8 cellular contexts compared by ENCODE assay signal in genomic region chr7:100159099-100159623, GRCh38. TPM values are rescaled to one million over a fixed set of nuclear protein-coding genes. Genes with fewer than 3 reads are reported as not detected.
DNase-seq lines count a peak whose midpoint lies in the region; ATAC-seq and TF ChIP-seq lines count a peak whose summit lies in the region.

No MANE protein-coding gene starts in this region.

- intact Hi-C loops in CD14-positive monocyte (cut with micrococcal nuclease): no loop called here

- no peaks in the 10 kb centered on the region for H4K20me1 ChIP-seq in MM.1S (ENCODE audit: insufficient read depth, low read length)

- H3K27ac Mint-ChIP-seq in CD14-positive monocyte (peak overlapping the region; percentile 41 to 84 (median 75)), nephron progenitor cell (no peak overlapping the region)

- DNase-seq in CD14-positive monocyte (ENCODE audit: low spot score) (no peak), MM.1S (no peak), coronary artery (ENCODE audit: low spot score) (no peak), nephron progenitor cell (no peak), HPDE6-E6E7 (ENCODE audit: extremely low spot score) (no peak), OCI-M2 (lab: John Stamatoyannopoulos, UW; ENCODE audit: unreplicated experiment) (no peak)

- no peaks in the 10 kb centered on the region for H3K9me3 ChIP-seq in MM.1S (replicated peaks; ENCODE audit: insufficient read depth, low read length)

- peaks cover 22% of the 10 kb centered on the region for H3K79me2 ChIP-seq in MM.1S (ENCODE audit: low read length)

- H3K27ac ChIP-seq in MM.1S (ENCODE audit: low read length): no peak overlapping the region
- H3K27ac ChIP-seq in coronary artery: peak overlapping the region in 1 of 2 donors; percentile 84

- H3K4me1 Mint-ChIP-seq in CD14-positive monocyte (peaks cover 34% of the 10 kb centered on the region), nephron progenitor cell (peaks cover 35% of the 10 kb centered on the region)

- peak overlapping the region; percentile 70; the same call in 1 of the 2 replicates for H3K4me2 ChIP-seq in MM.1S (ENCODE audit: low read depth, low read length)

- H3K27me3 Mint-ChIP-seq in CD14-positive monocyte (ENCODE audit: low read depth in 3 of 3): peaks cover 9 to 21% (median 17%) of the 10 kb centered on the region in 3 donors
- H3K27me3 Mint-ChIP-seq in nephron progenitor cell (ENCODE audit: low read depth, poor library complexity): peaks cover 14% of the 10 kb centered on the region

- no peaks in the 10 kb centered on the region; the same call in 1 of the 2 replicates for H3F3A ChIP-seq in MM.1S (ENCODE audit: insufficient read depth, low read length)

- peak overlapping the region; percentile 87 for H3K4me3 ChIP-seq in MM.1S (ENCODE audit: low read length)
- peak overlapping the region; percentile 91 for H3K4me3 ChIP-seq in coronary artery

- H3K4me3 Mint-ChIP-seq in CD14-positive monocyte (peak overlapping the region; percentile 80 to 81), nephron progenitor cell (peak overlapping the region; percentile 80)

- H3K27me3 ChIP-seq in MM.1S (replicated peaks; ENCODE audit: insufficient read depth, low read length): peaks cover 26% of the 10 kb centered on the region

- no peaks in the 10 kb centered on the region for H3K36me3 ChIP-seq in MM.1S (replicated peaks; ENCODE audit: insufficient read depth, low read length)

- ATAC-seq in HG02885 (IDR thresholded peaks at IDR 0.05; ENCODE audit: poor library complexity, unreplicated experiment) (no peak), GM21737 (IDR thresholded peaks at IDR 0.05; ENCODE audit: unreplicated experiment) (no peak)

- TF ChIP-seq CTCF in CD14-positive monocyte (IDR thresholded peaks at IDR 0.05) (no peak), MM.1S (IDR thresholded peaks at IDR 0.05; ENCODE audit: low read length) (no peak), coronary artery (IDR thresholded peaks at IDR 0.05) (no peak), nephron progenitor cell (IDR thresholded peaks at IDR 0.05) (no peak)

- H3K4me1 ChIP-seq in MM.1S (ENCODE audit: low read length): peaks cover 8% of the 10 kb centered on the region; the same call in 1 of the 2 replicates

- H2AFZ ChIP-seq in MM.1S (ENCODE audit: low read length): peak overlapping the region; percentile 89

- H3K9me3 Mint-ChIP-seq in CD14-positive monocyte (no peaks in the 10 kb centered on the region), nephron progenitor cell (no peaks in the 10 kb centered on the region)

- peaks cover 25 to 35% of the 10 kb centered on the region in 2 donors for H3K36me3 Mint-ChIP-seq in CD14-positive monocyte
- H3K36me3 Mint-ChIP-seq in nephron progenitor cell (ENCODE audit: low read depth): peaks cover 12% of the 10 kb centered on the region

- no peaks in the 10 kb centered on the region for H3K9me2 ChIP-seq in MM.1S (replicated peaks; ENCODE audit: insufficient read depth, low read length)

- peak overlapping the region; percentile 86; the same call in 1 of the 2 replicates for H3K9ac ChIP-seq in MM.1S (ENCODE audit: low read length)

RNA-seq across cellular contexts. Expression of gene TRAPPC14, which starts 0.6 kb away (rescaled TPM):
- polyA plus RNA-seq in CD14-positive monocyte: 1 to 10 TPM; 1.0 to 1.6 TPM

RNA-seq across cellular contexts. Expression of gene GAL3ST4, which starts 9.3 kb away (rescaled TPM):
- polyA plus RNA-seq in CD14-positive monocyte: not detected

RNA-seq across cellular contexts. Expression of gene LAMTOR4, which starts 10.4 kb away (rescaled TPM):
- polyA plus RNA-seq in CD14-positive monocyte: 100 to 1,000 TPM; 621 to 754 TPM

RNA-seq across cellular contexts. Expression of gene GPC2, which starts 18.0 kb away (rescaled TPM):
- polyA plus RNA-seq in CD14-positive monocyte: not detected

RNA-seq across cellular contexts. Expression of gene STAG3, which starts 18.6 kb away (rescaled TPM):
- under 1 TPM in 1 of 2 donors, not detected in 1; 0.39 TPM for polyA plus RNA-seq in CD14-positive monocyte
